In the genomic region with DNA sequence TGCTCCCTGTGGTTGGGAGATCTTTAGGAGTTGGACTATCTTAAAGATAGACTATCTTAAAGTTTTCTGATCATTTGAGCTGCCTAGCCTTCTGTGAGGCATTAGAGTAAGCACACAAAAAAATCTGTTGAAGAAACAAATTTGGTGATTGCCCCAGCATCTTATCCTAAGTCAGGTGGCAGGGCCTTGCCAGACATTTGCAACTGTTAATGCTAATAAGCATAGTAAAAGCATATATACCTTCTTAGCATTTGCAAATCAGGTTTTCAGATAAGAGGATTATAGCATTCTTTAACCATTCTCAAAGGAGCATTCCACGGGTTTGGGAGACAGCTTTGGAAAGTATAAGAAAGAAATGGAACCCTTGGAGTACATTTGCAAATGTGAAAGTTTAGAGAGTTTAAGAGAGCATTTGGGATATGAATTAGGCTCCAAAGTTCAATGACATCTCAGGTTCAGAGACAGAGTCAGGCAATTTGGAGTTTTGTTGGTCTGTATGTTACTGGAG, we compare ENCODE assay signal across 28 cellular contexts.
"Had no signal": no experiment of that assay in that cellular context is flagged by ENCODE, and none has a peak within 500 bp of the region (broad histone marks: within the 10 kb centered on the region; RNA-seq: fewer than 3 reads in every experiment).

No MANE protein-coding gene starts in this region.

- H3K36me3 ChIP-seq: MG63, SJSA1 had no signal

- H3K4me1 ChIP-seq: ascending aorta, SJSA1 had no signal

- H3K4me1 Mint-ChIP-seq: activated CD4-positive, alpha-beta T cell treated with anti-CD3 and anti-CD28 coated beads, Interleukin-2, amount 10 ng/mL, durations not matched to agents 7 days and 5 days; activated naive CD8-positive, alpha-beta T cell treated with anti-CD3 and anti-CD28 coated beads, Interleukin-2, amount 50 U/mL, for 24 hours; central memory CD8-positive, alpha-beta T cell had no signal

- H3K9me3 ChIP-seq: ascending aorta, MG63, SJSA1 had no signal

- H3K27ac ChIP-seq: ascending aorta, SJSA1 had no signal

- H3K27me3 ChIP-seq: ascending aorta, MG63, SJSA1 had no signal

- H3K4me3 Mint-ChIP-seq: activated CD4-positive, alpha-beta memory T cell treated with anti-CD3 and anti-CD28 coated beads for 36 hours; activated CD4-positive, alpha-beta T cell treated with anti-CD3 and anti-CD28 coated beads, Interleukin-2, amount 10 ng/mL, durations not matched to agents 7 days and 5 days; activated naive CD8-positive, alpha-beta T cell treated with anti-CD3 and anti-CD28 coated beads, Interleukin-2, amount 50 U/mL, for 24 hours; activated T-cell treated with anti-CD3 and anti-CD28 coated beads, Interleukin-2, amount 50 U/mL, for 4 hours; central memory CD8-positive, alpha-beta T cell; T-helper 1 cell treated with Interleukin-12 subunit alpha and Interleukin-12 subunit beta and Interleukin-4 antibody, amounts not matched to agents 30 μg/mL and 1 μg/mL, for 36 hours had no signal

- H3K4me3 ChIP-seq: ascending aorta, MG63, SJSA1 had no signal

- H3K9me3 Mint-ChIP-seq: activated CD4-positive, alpha-beta memory T cell treated with anti-CD3 and anti-CD28 coated beads for 36 hours; activated CD4-positive, alpha-beta T cell treated with anti-CD3 and anti-CD28 coated beads, Interleukin-2, amount 10 ng/mL, durations not matched to agents 7 days and 5 days; activated naive CD8-positive, alpha-beta T cell treated with anti-CD3 and anti-CD28 coated beads, Interleukin-2, amount 50 U/mL, for 24 hours; activated T-cell treated with anti-CD3 and anti-CD28 coated beads, Interleukin-2, amount 50 U/mL, for 4 hours; T-helper 1 cell treated with Interleukin-12 subunit alpha and Interleukin-12 subunit beta and Interleukin-4 antibody, amounts not matched to agents 30 μg/mL and 1 μg/mL, for 36 hours had no signal

- H3K36me3 Mint-ChIP-seq: activated CD4-positive, alpha-beta memory T cell treated with anti-CD3 and anti-CD28 coated beads for 36 hours; activated naive CD4-positive, alpha-beta T cell treated with anti-CD3 and anti-CD28 coated beads, Interleukin-2, amount 50 U/mL, for 72 hours had no signal

- H3K27ac Mint-ChIP-seq: activated CD4-positive, alpha-beta memory T cell treated with anti-CD3 and anti-CD28 coated beads for 36 hours; activated CD4-positive, alpha-beta T cell treated with anti-CD3 and anti-CD28 coated beads, Interleukin-2, amount 10 ng/mL, durations not matched to agents 7 days and 5 days; activated naive CD4-positive, alpha-beta T cell treated with anti-CD3 and anti-CD28 coated beads, Interleukin-2, amount 50 U/mL, for 72 hours; activated naive CD8-positive, alpha-beta T cell treated with anti-CD3 and anti-CD28 coated beads, Interleukin-2, amount 50 U/mL, for 24 hours; T-helper 1 cell treated with Interleukin-12 subunit alpha and Interleukin-12 subunit beta and Interleukin-4 antibody, amounts not matched to agents 30 μg/mL and 1 μg/mL, for 36 hours had no signal

- DNase-seq: activated CD4-positive, alpha-beta memory T cell treated with anti-CD3 and anti-CD28 coated beads for 36 hours; activated CD4-positive, alpha-beta T cell treated with anti-CD3 and anti-CD28 coated beads for 1 hour; activated CD4-positive, alpha-beta T cell treated with anti-CD3 and anti-CD28 coated beads, Interleukin-2, amount 10 ng/mL, durations not matched to agents 7 days and 5 days; activated CD8-positive, alpha-beta memory T cell treated with anti-CD3 and anti-CD28 coated beads for 24 hours; activated effector memory CD4-positive, alpha-beta T cell treated with anti-CD3 and anti-CD28 coated beads, Interleukin-2, amount 50 U/mL, for 16 hours; activated naive CD4-positive, alpha-beta T cell treated with Interleukin-2 at 50 U/mL for 16 hours; activated naive CD8-positive, alpha-beta T cell treated with anti-CD3 and anti-CD28 coated beads, Interleukin-2, amount 50 U/mL, for 24 hours; activated T-cell treated with anti-CD3 and anti-CD28 coated beads, Interleukin-2, amount 50 U/mL, for 4 hours; amniotic stem cell; MG63; MV-4-11; NCI-H1092 treated with DMSO at 0.1 percent for 48 hours; NCI-H1417 treated with DMSO at 0.1 percent for 48 hours; NCI-H1694; NCI-H2029; NCI-H2107; NCI-H226; NCI-H526; PC-3; SHP77 had no signal

- FAIRE-seq: RCC 7860 had no signal

- ATAC-seq: activated naive CD4-positive, alpha-beta T cell treated with anti-CD3 and anti-CD28 coated beads, Interleukin-2, amount 50 U/mL, for 72 hours; activated naive CD8-positive, alpha-beta T cell treated with anti-CD3 and anti-CD28 coated beads, Interleukin-2, amount 50 U/mL, for 24 hours; activated T-cell treated with anti-CD3 and anti-CD28 coated beads, Interleukin-2, amount 50 U/mL, for 4 hours; PC-3; SK-N-SH treated with all-trans-retinoic acid at 6 μM for 48 hours had no signal

- H3K27me3 Mint-ChIP-seq: activated CD4-positive, alpha-beta memory T cell treated with anti-CD3 and anti-CD28 coated beads for 36 hours; activated CD4-positive, alpha-beta T cell treated with anti-CD3 and anti-CD28 coated beads, Interleukin-2, amount 10 ng/mL, durations not matched to agents 7 days and 5 days; activated naive CD8-positive, alpha-beta T cell treated with anti-CD3 and anti-CD28 coated beads, Interleukin-2, amount 50 U/mL, for 24 hours; brain; central memory CD8-positive, alpha-beta T cell had no signal
